ENCODE assay signal across 1 cellular context in genomic region chr17:44199553-44200477, GRCh38.
TF ChIP-seq lines count a peak whose summit lies in the region.

ATXN7L3 (minus strand) TSS chr17:44199884; CDS start chr17:44198070, 1,814 bp downstream.

TF ChIP-seq in HepG2, 621 proteins besides CTCF, POLR2A, EP300 and RAD21 (continued from another document and continues in another):
- TF ChIP-seq CREM (IDR thresholded peaks at IDR 0.05) (peak; percentile 71; the same call in 1 of the 2 replicates), CREM (CRISPR knock-in tag; IDR thresholded peaks at IDR 0.05) (no peak), ZSCAN21 (CRISPR knock-in tag; IDR thresholded peaks at IDR 0.05; ENCODE audit: borderline replicate concordance) (no peak), REST (IDR thresholded peaks at IDR 0.05; ENCODE audit: borderline replicate concordance in 1 of 2, low read depth in 1 of 2, low read length in 2 of 2) (peak in 1 of 2 experiments; percentile 29; a peak in 1 of 4 replicates), ZNF264 (CRISPR knock-in tag; IDR thresholded peaks at IDR 0.05) (0 out of 2 replicates have a peak, but pooled peaks have one; percentile 20), YY1 (IDR thresholded peaks at IDR 0.05; ENCODE audit: insufficient read depth, insufficient replicate concordance, low read depth, low read length) (peak; percentile 64), ZNF652 (CRISPR knock-in tag; IDR thresholded peaks at IDR 0.05; ENCODE audit: borderline replicate concordance, low read depth) (no peak), ZNF678 (CRISPR knock-in tag; IDR thresholded peaks at IDR 0.05) (no peak), ZNF501 (CRISPR knock-in tag; IDR thresholded peaks at IDR 0.05) (no peak), TARDBP (CRISPR knock-in tag; IDR thresholded peaks at IDR 0.05) (peak; percentile 57; the same call in 1 of the 2 replicates), HMGXB4 (CRISPR knock-in tag; IDR thresholded peaks at IDR 0.05; ENCODE audit: borderline replicate concordance in 1 of 2, low read depth in 1 of 2) (no peak), IRF1 (CRISPR knock-in tag; IDR thresholded peaks at IDR 0.05; ENCODE audit: low read depth) (0 out of 2 replicates have a peak, but pooled peaks have one; percentile 35), ZGPAT (CRISPR knock-in tag; IDR thresholded peaks at IDR 0.05) (0 out of 2 replicates have a peak, but pooled peaks have one; percentile 77), BRD4 (CRISPR knock-in tag; IDR thresholded peaks at IDR 0.05) (no peak), ZFP36L2 (CRISPR knock-in tag; IDR thresholded peaks at IDR 0.05) (no peak), ZNF564 (CRISPR knock-in tag; IDR thresholded peaks at IDR 0.05) (0 out of 2 replicates have a peak, but pooled peaks have one; percentile 47), ZNF136 (CRISPR knock-in tag; IDR thresholded peaks at IDR 0.05; ENCODE audit: low read depth) (no peak), ZFYVE20 (CRISPR knock-in tag; IDR thresholded peaks at IDR 0.05; ENCODE audit: borderline replicate concordance, low read depth) (no peak), ZNF484 (CRISPR knock-in tag; IDR thresholded peaks at IDR 0.05; ENCODE audit: borderline replicate concordance, low read depth) (no peak), CHD2 (IDR thresholded peaks at IDR 0.05; ENCODE audit: low read depth, low read length) (no peak), ZNF75D (CRISPR knock-in tag; IDR thresholded peaks at IDR 0.05; ENCODE audit: borderline replicate concordance) (no peak), ZBTB1 (CRISPR knock-in tag; IDR thresholded peaks at IDR 0.05; ENCODE audit: borderline replicate concordance) (no peak), PRMT3 (CRISPR knock-in tag; IDR thresholded peaks at IDR 0.05; ENCODE audit: borderline replicate concordance, low read depth) (no peak), ZNF639 (CRISPR knock-in tag; conservative IDR thresholded peaks at IDR 0.05) (peak; percentile 95), ZNF317 (CRISPR knock-in tag; IDR thresholded peaks at IDR 0.05) (no peak), ZFP37 (CRISPR knock-in tag; IDR thresholded peaks at IDR 0.05; ENCODE audit: borderline replicate concordance) (0 out of 2 replicates have a peak, but pooled peaks have one; percentile 11), ZNF724P (CRISPR knock-in tag; IDR thresholded peaks at IDR 0.05; ENCODE audit: borderline replicate concordance) (no peak), ZNF280D (CRISPR knock-in tag; IDR thresholded peaks at IDR 0.05) (no peak), NONO (IDR thresholded peaks at IDR 0.05) (no peak), NONO (CRISPR knock-in tag; conservative IDR thresholded peaks at IDR 0.05) (peak; percentile 37)
- TF ChIP-seq, protein P1, sequence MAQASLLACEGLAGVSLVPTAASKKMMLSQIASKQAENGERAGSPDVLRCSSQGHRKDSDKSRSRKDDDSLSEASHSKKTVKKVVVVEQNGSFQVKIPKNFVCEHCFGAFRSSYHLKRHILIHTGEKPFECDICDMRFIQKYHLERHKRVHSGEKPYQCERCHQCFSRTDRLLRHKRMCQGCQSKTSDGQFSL (CRISPR knock-in tag; IDR thresholded peaks at IDR 0.05): 0 out of 2 replicates have a peak, but pooled peaks have one; percentile 47
- TF ChIP-seq, protein P2, sequence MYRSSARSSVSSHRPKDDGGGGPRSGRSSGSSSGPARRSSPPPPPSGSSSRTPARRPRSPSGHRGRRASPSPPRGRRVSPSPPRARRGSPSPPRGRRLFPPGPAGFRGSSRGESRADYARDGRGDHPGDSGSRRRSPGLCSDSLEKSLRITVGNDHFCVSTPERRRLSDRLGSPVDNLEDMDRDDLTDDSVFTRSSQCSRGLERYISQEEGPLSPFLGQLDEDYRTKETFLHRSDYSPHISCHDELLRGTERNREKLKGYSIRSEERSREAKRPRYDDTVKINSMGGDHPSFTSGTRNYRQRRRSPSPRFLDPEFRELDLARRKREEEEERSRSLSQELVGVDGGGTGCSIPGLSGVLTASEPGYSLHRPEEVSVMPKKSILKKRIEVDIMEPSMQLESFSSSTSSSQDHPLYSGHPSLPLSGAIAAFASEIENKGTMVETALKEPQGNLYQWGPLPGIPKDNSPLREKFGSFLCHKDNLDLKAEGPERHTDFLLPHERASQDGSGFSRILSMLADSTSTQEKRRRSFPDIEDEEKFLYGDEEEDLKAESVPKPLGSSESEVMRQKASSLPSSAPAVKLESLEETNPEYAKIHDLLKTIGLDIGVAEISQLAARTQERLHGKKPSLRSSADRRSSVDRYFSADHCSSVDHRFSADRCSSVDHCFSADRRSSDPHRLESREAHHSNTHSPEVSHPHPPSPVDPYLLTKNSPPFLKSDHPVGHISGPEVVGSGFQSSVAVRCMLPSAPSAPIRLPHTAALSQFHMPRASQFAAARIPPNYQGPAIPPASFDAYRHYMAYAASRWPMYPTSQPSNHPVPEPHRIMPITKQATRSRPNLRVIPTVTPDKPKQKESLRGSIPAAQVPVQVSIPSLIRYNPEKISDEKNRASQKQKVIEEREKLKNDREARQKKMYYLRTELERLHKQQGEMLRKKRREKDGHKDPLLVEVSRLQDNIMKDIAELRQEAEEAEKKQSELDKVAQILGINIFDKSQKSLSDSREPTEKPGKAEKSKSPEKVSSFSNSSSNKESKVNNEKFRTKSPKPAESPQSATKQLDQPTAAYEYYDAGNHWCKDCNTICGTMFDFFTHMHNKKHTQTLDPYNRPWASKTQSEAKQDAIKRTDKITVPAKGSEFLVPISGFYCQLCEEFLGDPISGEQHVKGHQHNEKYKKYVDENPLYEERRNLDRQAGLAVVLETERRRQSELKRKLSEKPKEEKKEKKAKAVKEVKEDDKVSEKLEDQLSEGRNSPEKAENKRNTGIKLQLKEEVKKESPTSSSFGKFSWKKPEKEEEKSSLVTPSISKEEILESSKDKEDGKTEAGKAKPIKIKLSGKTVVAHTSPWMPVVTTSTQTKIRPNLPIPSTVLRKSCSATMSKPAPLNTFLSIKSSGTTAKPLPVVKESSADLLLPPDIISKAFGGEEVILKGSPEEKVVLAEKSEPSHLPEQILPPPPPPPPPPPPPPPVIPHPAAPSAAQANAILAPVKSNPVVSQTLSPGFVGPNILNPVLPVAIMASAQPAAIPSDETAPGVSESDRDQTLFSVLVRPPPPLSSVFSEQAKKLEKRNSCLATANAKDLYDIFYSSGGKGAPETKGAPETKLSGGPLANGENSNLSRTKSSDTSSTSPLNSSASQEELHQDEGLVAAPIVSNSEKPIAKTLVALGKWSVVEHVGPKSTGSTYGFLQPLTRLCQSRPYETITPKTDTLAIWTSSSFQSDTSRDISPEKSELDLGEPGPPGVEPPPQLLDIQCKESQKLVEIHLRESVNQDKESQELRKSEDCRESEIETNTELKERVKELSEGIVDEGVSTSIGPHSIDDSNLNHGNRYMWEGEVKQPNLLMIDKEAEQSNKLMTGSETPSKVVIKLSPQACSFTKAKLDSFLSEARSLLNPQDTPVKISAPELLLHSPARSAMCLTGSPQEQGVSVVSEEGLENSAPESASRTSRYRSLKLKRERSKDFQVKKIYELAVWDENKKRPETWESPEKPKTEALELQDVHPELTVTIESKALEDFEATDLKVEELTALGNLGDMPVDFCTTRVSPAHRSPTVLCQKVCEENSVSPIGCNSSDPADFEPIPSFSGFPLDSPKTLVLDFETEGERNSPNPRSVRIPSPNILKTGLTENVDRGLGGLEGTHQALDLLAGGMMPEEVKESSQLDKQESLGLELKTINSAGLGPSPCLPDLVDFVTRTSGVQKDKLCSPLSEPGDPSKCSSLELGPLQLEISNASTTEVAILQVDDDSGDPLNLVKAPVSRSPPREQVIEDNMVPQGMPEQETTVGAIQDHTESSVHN (CRISPR knock-in tag; IDR thresholded peaks at IDR 0.05): no peak
- TF ChIP-seq, protein P3, sequence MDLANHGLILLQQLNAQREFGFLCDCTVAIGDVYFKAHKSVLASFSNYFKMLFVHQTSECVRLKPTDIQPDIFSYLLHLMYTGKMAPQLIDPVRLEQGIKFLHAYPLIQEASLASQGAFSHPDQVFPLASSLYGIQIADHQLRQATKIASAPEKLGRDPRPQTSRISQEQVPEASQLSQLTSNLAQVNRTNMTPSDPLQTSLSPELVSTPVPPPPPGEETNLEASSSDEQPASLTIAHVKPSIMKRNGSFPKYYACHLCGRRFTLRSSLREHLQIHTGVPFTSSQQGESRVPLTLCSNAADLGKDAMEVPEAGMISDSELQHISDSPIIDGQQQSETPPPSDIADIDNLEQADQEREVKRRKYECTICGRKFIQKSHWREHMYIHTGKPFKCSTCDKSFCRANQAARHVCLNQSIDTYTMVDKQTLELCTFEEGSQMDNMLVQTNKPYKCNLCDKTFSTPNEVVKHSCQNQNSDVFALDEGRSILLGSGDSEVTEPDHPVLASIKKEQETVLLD (CRISPR knock-in tag; IDR thresholded peaks at IDR 0.05; ENCODE audit: low read depth): peak; percentile 98
